In the genomic region with DNA sequence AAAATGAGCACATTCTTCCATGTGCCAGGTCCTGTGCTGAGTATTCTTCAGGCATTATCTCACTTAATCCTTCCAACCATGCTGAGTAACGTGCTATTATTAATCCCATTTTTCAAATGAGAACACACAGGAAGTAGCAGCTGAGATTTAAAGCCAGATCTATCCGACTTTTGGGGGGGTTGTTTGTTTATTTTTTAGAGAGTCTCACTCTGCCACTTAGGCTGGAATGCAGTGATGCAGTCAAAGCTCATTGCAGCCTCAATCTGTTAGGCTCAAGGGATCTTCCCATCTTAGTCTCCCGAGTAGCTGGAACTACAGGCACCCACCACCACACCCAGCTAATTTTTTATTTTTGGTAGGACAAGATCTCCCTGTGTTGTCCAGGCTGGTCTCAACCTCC, we compare ENCODE assay signal across 24 cellular contexts.
"Had no signal": no experiment of that assay in that cellular context is flagged by ENCODE, and none has a peak within 500 bp of the region (broad histone marks: within the 10 kb centered on the region; RNA-seq: fewer than 3 reads in every experiment).

No MANE protein-coding gene starts in this region.

- H3K4me3 Mint-ChIP-seq: activated CD4-positive, alpha-beta T cell treated with anti-CD3 and anti-CD28 coated beads for 36 hours; activated CD8-positive, alpha-beta T cell treated with anti-CD3 and anti-CD28 coated beads for 36 hours; activated naive CD4-positive, alpha-beta T cell treated with anti-CD3 and anti-CD28 coated beads, Interleukin-2, amount 10 ng/mL, durations not matched to agents 7 days and 5 days; activated naive CD8-positive, alpha-beta T cell treated with anti-CD3 and anti-CD28 coated beads for 36 hours; activated T-cell treated with anti-CD3 and anti-CD28 coated beads, Interleukin-2, amount 50 U/mL, for 72 hours; T-helper 17 cell had no signal

- H3K27ac ChIP-seq: brain microvascular endothelial cell, cardiac muscle cell had no signal

- H3K36me3 Mint-ChIP-seq: activated naive CD4-positive, alpha-beta T cell treated with anti-CD3 and anti-CD28 coated beads, Interleukin-2, amount 10 ng/mL, durations not matched to agents 7 days and 5 days; activated naive CD8-positive, alpha-beta T cell treated with anti-CD3 and anti-CD28 coated beads for 36 hours had no signal

- H3K4me3 ChIP-seq: cardiac muscle cell had no signal

- H3K9me3 Mint-ChIP-seq: activated CD8-positive, alpha-beta T cell treated with anti-CD3 and anti-CD28 coated beads for 36 hours; activated naive CD4-positive, alpha-beta T cell treated with anti-CD3 and anti-CD28 coated beads, Interleukin-2, amount 10 ng/mL, durations not matched to agents 7 days and 5 days; activated naive CD8-positive, alpha-beta T cell treated with anti-CD3 and anti-CD28 coated beads for 36 hours; activated T-cell treated with anti-CD3 and anti-CD28 coated beads, Interleukin-2, amount 50 U/mL, for 72 hours; activated T-helper 2 cell treated with anti-CD3 and anti-CD28 coated beads, Interferon-gamma antibody, Interleukin-2, Interleukin-4, amounts not matched to agents 10 μg/mL and 5 μg/mL and 100 μg/mL, durations not matched to agents 14 hours and 24 hours and 36 hours had no signal

- H3K27me3 Mint-ChIP-seq: T-helper 17 cell had no signal

- DNase-seq: activated CD4-positive, alpha-beta T cell treated with anti-CD3 and anti-CD28 coated beads for 36 hours; activated CD4-positive, alpha-beta T cell treated with anti-CD3 and anti-CD28 coated beads, Interleukin-2, amount 50 U/mL, for 1 hour; activated CD8-positive, alpha-beta memory T cell treated with anti-CD3 and anti-CD28 coated beads, Interleukin-2, amount 50 U/mL, for 4 hours; activated CD8-positive, alpha-beta T cell treated with anti-CD3 and anti-CD28 coated beads for 36 hours; activated gamma-delta T cell treated with Interleukin-2 at 50 U/mL for 16 hours; activated naive CD4-positive, alpha-beta T cell treated with anti-CD3 and anti-CD28 coated beads, Interleukin-2, amount 10 ng/mL, durations not matched to agents 7 days and 5 days; activated naive CD8-positive, alpha-beta T cell treated with anti-CD3 and anti-CD28 coated beads for 36 hours; activated T-cell treated with anti-CD3 and anti-CD28 coated beads, Interleukin-2, amount 50 U/mL, for 72 hours; brain microvascular endothelial cell; cerebellar nuclear complex; NCI-H1105 treated with DMSO at 0.1 percent for 48 hours; NCI-H1436 treated with DMSO at 0.1 percent for 48 hours; NCI-H187; NCI-H2081 treated with DMSO at 0.1 percent for 48 hours; NCI-H2171; NCI-H2227 treated with DMSO at 0.1 percent for 48 hours; NCI-H446 treated with DMSO at 0.1 percent for 48 hours; NCI-H524 treated with DMSO at 0.1 percent for 48 hours; NCI-H748 treated with DMSO at 0.1 percent for 48 hours; SIG-M5; T-helper 17 cell; T-helper 9 cell had no signal

- ATAC-seq: activated CD4-positive, alpha-beta T cell treated with anti-CD3 and anti-CD28 coated beads for 36 hours; activated CD8-positive, alpha-beta T cell treated with anti-CD3 and anti-CD28 coated beads for 36 hours; activated T-cell treated with anti-CD3 and anti-CD28 coated beads, Interleukin-2, amount 50 U/mL, for 72 hours; T-helper 17 cell had no signal

- H3K27ac Mint-ChIP-seq: activated CD4-positive, alpha-beta T cell treated with anti-CD3 and anti-CD28 coated beads for 36 hours; activated CD8-positive, alpha-beta T cell treated with anti-CD3 and anti-CD28 coated beads for 36 hours; activated naive CD4-positive, alpha-beta T cell treated with anti-CD3 and anti-CD28 coated beads, Interleukin-2, amount 10 ng/mL, durations not matched to agents 7 days and 5 days; activated naive CD8-positive, alpha-beta T cell treated with anti-CD3 and anti-CD28 coated beads for 36 hours; activated T-cell treated with anti-CD3 and anti-CD28 coated beads, Interleukin-2, amount 50 U/mL, for 72 hours; activated T-helper 2 cell treated with anti-CD3 and anti-CD28 coated beads, Interferon-gamma antibody, Interleukin-2, Interleukin-4, amounts not matched to agents 10 μg/mL and 5 μg/mL and 100 μg/mL, durations not matched to agents 14 hours and 24 hours and 36 hours had no signal

- H3K36me3 ChIP-seq: brain microvascular endothelial cell, cardiac muscle cell had no signal

- H3K27me3 ChIP-seq: brain microvascular endothelial cell, cardiac muscle cell had no signal
